ENCODE assay signal across 15 cellular contexts in genomic region chr2:140747665-140748064, GRCh38.
DNase-seq lines count a peak whose midpoint lies in the region; ATAC-seq, FAIRE-seq and TF ChIP-seq lines count a peak whose summit lies in the region.
"Had no signal": no experiment of that assay in that cellular context is flagged by ENCODE, and none has a peak within 500 bp of the region (broad histone marks: within the 10 kb centered on the region; RNA-seq: fewer than 3 reads in every experiment).

No MANE protein-coding gene starts in this region.

- TF ChIP-seq CTCF in WERI-Rb-1 (IDR thresholded peaks at IDR 0.05; ENCODE audit: low read depth, low read length) (no peak), kidney (IDR thresholded peaks at IDR 0.05; ENCODE audit: borderline replicate concordance, extremely low read depth, insufficient read depth) (no peak)

- H3K4me1 Mint-ChIP-seq in activated naive CD8-positive, alpha-beta T cell treated with anti-CD3 and anti-CD28 coated beads, Interleukin-2, amount 50 U/mL, for 24 hours = no peaks in the 10 kb centered on the region
- H3K4me1 Mint-ChIP-seq: activated CD4-positive, alpha-beta memory T cell treated with anti-CD3 and anti-CD28 coated beads, Interleukin-2, amount 10 ng/mL, durations not matched to agents 7 days and 5 days; memory B cell; T-helper 17 cell had no signal

- no peak overlapping the region for H3K4me3 Mint-ChIP-seq in activated naive CD8-positive, alpha-beta T cell treated with anti-CD3 and anti-CD28 coated beads, Interleukin-2, amount 50 U/mL, for 24 hours
- H3K4me3 Mint-ChIP-seq: activated CD4-positive, alpha-beta memory T cell treated with anti-CD3 and anti-CD28 coated beads, Interleukin-2, amount 10 ng/mL, durations not matched to agents 7 days and 5 days; memory B cell; T-helper 17 cell had no signal

- no peak for FAIRE-seq in kidney (lab: Jason Lieb, UNC)

- intact Hi-C loops in kidney (cut with DNase I) = no loop called here

- peaks cover 5% of the 10 kb centered on the region for H3K9me3 Mint-ChIP-seq in activated naive CD8-positive, alpha-beta T cell treated with anti-CD3 and anti-CD28 coated beads, Interleukin-2, amount 50 U/mL, for 24 hours
- H3K9me3 Mint-ChIP-seq: activated CD4-positive, alpha-beta memory T cell treated with anti-CD3 and anti-CD28 coated beads, Interleukin-2, amount 10 ng/mL, durations not matched to agents 7 days and 5 days; memory B cell had no signal

- no peaks in the 10 kb centered on the region for H3K27me3 ChIP-seq in WERI-Rb-1 (ENCODE audit: insufficient read depth, low read depth, severe bottlenecking)

- H3K27me3 Mint-ChIP-seq in activated naive CD8-positive, alpha-beta T cell treated with anti-CD3 and anti-CD28 coated beads, Interleukin-2, amount 50 U/mL, for 24 hours = no peaks in the 10 kb centered on the region
- H3K27me3 Mint-ChIP-seq: activated CD4-positive, alpha-beta memory T cell treated with anti-CD3 and anti-CD28 coated beads, Interleukin-2, amount 10 ng/mL, durations not matched to agents 7 days and 5 days; memory B cell; T-helper 17 cell had no signal

- H3K9me3 ChIP-seq in WERI-Rb-1 (ENCODE audit: severe bottlenecking) (no peaks in the 10 kb centered on the region), kidney (ENCODE audit: control insufficient read depth in 1 of 2, low read length in 2 of 2) (no peaks in the 10 kb centered on the region)

- H3K4me3 ChIP-seq in WERI-Rb-1 (ENCODE audit: low read depth, low read length) (no peak overlapping the region), kidney (ENCODE audit: low read length in 2 of 2) (no peak overlapping the region)

- DNase-seq in WERI-Rb-1 (no peak), kidney (no peak), NCI-H1436 treated with DMSO at 0.1 percent for 48 hours (lab: John Stamatoyannopoulos, UW) (no peak)
- DNase-seq in activated naive CD8-positive, alpha-beta T cell treated with anti-CD3 and anti-CD28 coated beads, Interleukin-2, amount 50 U/mL, for 24 hours = no peak
- DNase-seq: activated CD4-positive, alpha-beta memory T cell treated with anti-CD3 and anti-CD28 coated beads, Interleukin-2, amount 10 ng/mL, durations not matched to agents 7 days and 5 days; activated naive CD4-positive, alpha-beta T cell treated with Interleukin-2 at 50 U/mL for 16 hours; caudate nucleus; hypothalamus; NCI-H446 treated with DMSO at 0.1 percent for 48 hours; T-helper 17 cell had no signal

- no peak overlapping the region for H3K27ac ChIP-seq in WERI-Rb-1
- H3K27ac ChIP-seq in kidney (ENCODE audit: low read depth in 2 of 2, low read length in 2 of 2) = no peak overlapping the region

- H3K27ac Mint-ChIP-seq in activated naive CD8-positive, alpha-beta T cell treated with anti-CD3 and anti-CD28 coated beads, Interleukin-2, amount 50 U/mL, for 24 hours = no peak overlapping the region
- H3K27ac Mint-ChIP-seq: activated CD4-positive, alpha-beta memory T cell treated with anti-CD3 and anti-CD28 coated beads, Interleukin-2, amount 10 ng/mL, durations not matched to agents 7 days and 5 days; memory B cell; T-helper 17 cell had no signal

- H3K36me3 Mint-ChIP-seq in activated naive CD8-positive, alpha-beta T cell treated with anti-CD3 and anti-CD28 coated beads, Interleukin-2, amount 50 U/mL, for 24 hours (ENCODE audit: low read depth) = no peaks in the 10 kb centered on the region
- H3K36me3 Mint-ChIP-seq: memory B cell had no signal

- ATAC-seq in GM18505 (IDR thresholded peaks at IDR 0.05; ENCODE audit: unreplicated experiment) (peak; percentile 99), GM21367 (IDR thresholded peaks at IDR 0.05; ENCODE audit: unreplicated experiment) (peak; percentile 90), HG02885 (IDR thresholded peaks at IDR 0.05; ENCODE audit: poor library complexity, unreplicated experiment) (peak; percentile 98), HG03520 (IDR thresholded peaks at IDR 0.05; ENCODE audit: unreplicated experiment) (peak; percentile 97)
- no peak for ATAC-seq in activated naive CD8-positive, alpha-beta T cell treated with anti-CD3 and anti-CD28 coated beads, Interleukin-2, amount 50 U/mL, for 24 hours
- ATAC-seq: T-helper 17 cell had no signal

- H3K36me3 ChIP-seq in WERI-Rb-1 (no peaks in the 10 kb centered on the region), kidney (ENCODE audit: control insufficient read depth in 1 of 2, insufficient read depth in 2 of 2, low read length in 2 of 2) (no peaks in the 10 kb centered on the region)

- H3K4me1 ChIP-seq in kidney (ENCODE audit: control insufficient read depth in 1 of 2, insufficient read depth in 1 of 2, low read depth in 1 of 2, low read length in 2 of 2) = no peaks in the 10 kb centered on the region

- no peak overlapping the region for H3K9ac ChIP-seq in kidney (ENCODE audit: low read length in 2 of 2)

- TF ChIP-seq POLR2A in GM18505 (IDR thresholded peaks at IDR 0.05; ENCODE audit: borderline replicate concordance, extremely low read depth, insufficient read depth, insufficient read length) = no peak
